Comparison of ENCODE assay signal across 2 cellular contexts in the genomic region with DNA sequence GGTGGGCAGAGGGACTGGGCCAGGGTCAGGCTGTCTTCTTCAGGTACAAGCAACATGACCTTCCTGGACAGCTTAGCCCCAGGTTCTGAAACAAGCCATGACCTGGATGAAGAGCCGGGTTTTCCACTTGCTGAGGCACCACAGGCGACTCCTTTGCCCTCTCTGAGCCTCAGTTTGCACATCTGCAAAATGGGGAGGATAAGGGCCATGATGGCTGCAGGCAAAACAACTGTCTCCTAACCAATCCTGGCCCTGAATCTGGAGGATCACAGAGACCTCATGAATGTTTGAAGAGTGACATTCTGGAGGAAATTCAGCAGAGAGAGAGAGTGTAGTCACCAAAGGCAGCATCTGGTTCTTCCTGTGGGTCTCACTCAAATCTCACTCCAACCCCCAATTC.
A peak's percentile ranks its signal among the peaks of the same experiment; 100 is the strongest.
TF ChIP-seq lines count a peak whose summit lies in the region.

No MANE protein-coding gene starts in this region.

TF ChIP-seq in IMR-90, 13 proteins besides CTCF, POLR2A, EP300 and RAD21:
- TF ChIP-seq MXI1 (IDR thresholded peaks at IDR 0.05; ENCODE audit: borderline replicate concordance, low read depth, low read length), result no peak
- no peak for TF ChIP-seq FOS (IDR thresholded peaks at IDR 0.05; ENCODE audit: low read depth, low read length)
- no peak for TF ChIP-seq BHLHE40 (IDR thresholded peaks at IDR 0.05; ENCODE audit: low read depth, low read length)
- no peak for TF ChIP-seq RFX5 (IDR thresholded peaks at IDR 0.05; ENCODE audit: low read depth, low read length)
- TF ChIP-seq NFE2L2 (IDR thresholded peaks at IDR 0.05; ENCODE audit: low read depth, low read length), result no peak
- TF ChIP-seq, protein P1, sequence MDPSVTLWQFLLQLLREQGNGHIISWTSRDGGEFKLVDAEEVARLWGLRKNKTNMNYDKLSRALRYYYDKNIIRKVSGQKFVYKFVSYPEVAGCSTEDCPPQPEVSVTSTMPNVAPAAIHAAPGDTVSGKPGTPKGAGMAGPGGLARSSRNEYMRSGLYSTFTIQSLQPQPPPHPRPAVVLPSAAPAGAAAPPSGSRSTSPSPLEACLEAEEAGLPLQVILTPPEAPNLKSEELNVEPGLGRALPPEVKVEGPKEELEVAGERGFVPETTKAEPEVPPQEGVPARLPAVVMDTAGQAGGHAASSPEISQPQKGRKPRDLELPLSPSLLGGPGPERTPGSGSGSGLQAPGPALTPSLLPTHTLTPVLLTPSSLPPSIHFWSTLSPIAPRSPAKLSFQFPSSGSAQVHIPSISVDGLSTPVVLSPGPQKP (IDR thresholded peaks at IDR 0.05; ENCODE audit: borderline replicate concordance, low read depth, low read length), result no peak
- TF ChIP-seq CHD1 (IDR thresholded peaks at IDR 0.05; ENCODE audit: low read depth, low read length), result no peak
- no peak for TF ChIP-seq MAFK (IDR thresholded peaks at IDR 0.05; ENCODE audit: low read depth, low read length)
- no peak for TF ChIP-seq CEBPB (IDR thresholded peaks at IDR 0.05; ENCODE audit: low read depth, low read length)
- TF ChIP-seq SMC3 (IDR thresholded peaks at IDR 0.05; ENCODE audit: low read depth, low read length), result no peak
- TF ChIP-seq, protein P2, sequence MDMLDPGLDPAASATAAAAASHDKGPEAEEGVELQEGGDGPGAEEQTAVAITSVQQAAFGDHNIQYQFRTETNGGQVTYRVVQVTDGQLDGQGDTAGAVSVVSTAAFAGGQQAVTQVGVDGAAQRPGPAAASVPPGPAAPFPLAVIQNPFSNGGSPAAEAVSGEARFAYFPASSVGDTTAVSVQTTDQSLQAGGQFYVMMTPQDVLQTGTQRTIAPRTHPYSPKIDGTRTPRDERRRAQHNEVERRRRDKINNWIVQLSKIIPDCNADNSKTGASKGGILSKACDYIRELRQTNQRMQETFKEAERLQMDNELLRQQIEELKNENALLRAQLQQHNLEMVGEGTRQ (IDR thresholded peaks at IDR 0.05; ENCODE audit: low read depth, low read length), result no peak
- TF ChIP-seq MAZ (IDR thresholded peaks at IDR 0.05; ENCODE audit: borderline replicate concordance, low read depth, low read length), result no peak
- no peak for TF ChIP-seq RCOR1 (IDR thresholded peaks at IDR 0.05; ENCODE audit: insufficient replicate concordance, low read length)

TF ChIP-seq in HepG2, 621 proteins besides CTCF, POLR2A, EP300 and RAD21:
- TF ChIP-seq, protein P3, sequence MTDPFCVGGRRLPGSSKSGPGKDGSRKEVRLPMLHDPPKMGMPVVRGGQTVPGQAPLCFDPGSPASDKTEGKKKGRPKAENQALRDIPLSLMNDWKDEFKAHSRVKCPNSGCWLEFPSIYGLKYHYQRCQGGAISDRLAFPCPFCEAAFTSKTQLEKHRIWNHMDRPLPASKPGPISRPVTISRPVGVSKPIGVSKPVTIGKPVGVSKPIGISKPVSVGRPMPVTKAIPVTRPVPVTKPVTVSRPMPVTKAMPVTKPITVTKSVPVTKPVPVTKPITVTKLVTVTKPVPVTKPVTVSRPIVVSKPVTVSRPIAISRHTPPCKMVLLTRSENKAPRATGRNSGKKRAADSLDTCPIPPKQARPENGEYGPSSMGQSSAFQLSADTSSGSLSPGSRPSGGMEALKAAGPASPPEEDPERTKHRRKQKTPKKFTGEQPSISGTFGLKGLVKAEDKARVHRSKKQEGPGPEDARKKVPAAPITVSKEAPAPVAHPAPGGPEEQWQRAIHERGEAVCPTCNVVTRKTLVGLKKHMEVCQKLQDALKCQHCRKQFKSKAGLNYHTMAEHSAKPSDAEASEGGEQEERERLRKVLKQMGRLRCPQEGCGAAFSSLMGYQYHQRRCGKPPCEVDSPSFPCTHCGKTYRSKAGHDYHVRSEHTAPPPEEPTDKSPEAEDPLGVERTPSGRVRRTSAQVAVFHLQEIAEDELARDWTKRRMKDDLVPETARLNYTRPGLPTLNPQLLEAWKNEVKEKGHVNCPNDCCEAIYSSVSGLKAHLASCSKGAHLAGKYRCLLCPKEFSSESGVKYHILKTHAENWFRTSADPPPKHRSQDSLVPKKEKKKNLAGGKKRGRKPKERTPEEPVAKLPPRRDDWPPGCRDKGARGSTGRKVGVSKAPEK (CRISPR knock-in tag; IDR thresholded peaks at IDR 0.05; ENCODE audit: borderline replicate concordance), result no peak
- TF ChIP-seq HNRNPUL1 (IDR thresholded peaks at IDR 0.05; ENCODE audit: low read depth, low read length) (no peak), ZNF629 (CRISPR knock-in tag; conservative IDR thresholded peaks at IDR 0.05) (peak; percentile 76)
TF ChIP-seq in HepG2: peak in this region for 1.
